Comparison of ENCODE assay signal across 1 cellular context in the genomic region with DNA sequence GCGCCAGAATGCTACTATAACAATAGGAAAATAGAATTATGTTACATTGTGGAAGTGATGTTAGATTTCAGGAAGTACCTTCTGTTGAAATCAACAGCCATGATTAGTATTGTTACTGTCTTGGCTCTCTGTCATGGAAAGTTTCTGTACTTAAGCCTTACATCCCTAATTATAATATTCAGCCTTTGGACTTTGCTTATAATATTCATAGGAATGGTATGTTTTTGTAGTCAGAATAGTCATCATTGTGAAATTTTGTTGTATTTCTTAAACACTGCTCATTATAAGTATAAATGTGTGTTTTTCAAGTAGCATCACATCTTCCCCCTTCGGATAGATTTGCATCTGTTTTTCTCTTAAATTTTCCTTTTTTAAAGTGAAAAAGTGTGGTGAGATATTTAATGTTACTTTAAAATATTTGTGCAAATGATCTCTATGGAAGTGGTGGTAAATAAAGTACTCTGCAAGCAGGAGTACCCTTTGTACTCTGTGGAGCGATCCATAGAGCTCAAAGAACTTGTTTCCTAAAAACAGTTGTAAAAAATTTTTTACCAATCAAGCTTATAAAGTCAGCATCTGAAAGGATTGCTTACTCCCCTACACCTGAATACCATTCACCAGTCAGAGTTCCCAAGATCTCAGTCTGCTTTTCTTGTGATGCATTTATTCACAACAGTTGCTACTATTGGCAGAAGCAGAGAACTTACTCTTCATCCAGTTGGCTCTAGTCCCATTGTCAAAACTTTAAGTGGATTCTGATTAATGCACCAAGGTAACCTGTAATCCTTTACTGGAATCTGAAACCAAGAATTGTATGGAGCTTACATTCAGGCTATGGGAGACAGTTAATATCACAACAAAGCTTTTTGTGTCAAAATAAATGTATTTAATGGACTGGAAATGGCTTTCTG.
TF ChIP-seq lines count a peak whose summit lies in the region.

No MANE protein-coding gene starts in this region.

TF ChIP-seq in A549, 52 proteins besides CTCF, POLR2A, EP300 and RAD21 (continued from another document):
- TF ChIP-seq, protein P1, sequence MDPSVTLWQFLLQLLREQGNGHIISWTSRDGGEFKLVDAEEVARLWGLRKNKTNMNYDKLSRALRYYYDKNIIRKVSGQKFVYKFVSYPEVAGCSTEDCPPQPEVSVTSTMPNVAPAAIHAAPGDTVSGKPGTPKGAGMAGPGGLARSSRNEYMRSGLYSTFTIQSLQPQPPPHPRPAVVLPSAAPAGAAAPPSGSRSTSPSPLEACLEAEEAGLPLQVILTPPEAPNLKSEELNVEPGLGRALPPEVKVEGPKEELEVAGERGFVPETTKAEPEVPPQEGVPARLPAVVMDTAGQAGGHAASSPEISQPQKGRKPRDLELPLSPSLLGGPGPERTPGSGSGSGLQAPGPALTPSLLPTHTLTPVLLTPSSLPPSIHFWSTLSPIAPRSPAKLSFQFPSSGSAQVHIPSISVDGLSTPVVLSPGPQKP (IDR thresholded peaks at IDR 0.05; ENCODE audit: low read depth, low read length), result no peak
- TF ChIP-seq CHD2 (IDR thresholded peaks at IDR 0.05; ENCODE audit: low read length, partially characterized antibody) (no peak), HEYL (CRISPR knock-in tag; IDR thresholded peaks at IDR 0.05) (no peak), HDAC2 (IDR thresholded peaks at IDR 0.05) (no peak)
